Comparison of ENCODE assay signal across 25 cellular contexts in genomic region chr6:121557146-121557545, GRCh38.
"Had no signal": no experiment of that assay in that cellular context is flagged by ENCODE, and none has a peak within 500 bp of the region (broad histone marks: within the 10 kb centered on the region; RNA-seq: fewer than 3 reads in every experiment).

No MANE protein-coding gene starts in this region.

- H3K36me3 ChIP-seq: stomach, suprapubic skin, thoracic aorta, thyroid gland, tibial artery, tibial nerve, transverse colon, upper lobe of left lung, upper lobe of right lung, uterus, vagina had no signal

- H3K9me3 ChIP-seq: stomach, suprapubic skin, testis, thoracic aorta, thyroid gland, tibial artery, tibial nerve, transverse colon, upper lobe of left lung, upper lobe of right lung, uterus, vagina had no signal

- H3K4me3 ChIP-seq: stomach, suprapubic skin, testis, thoracic aorta, thyroid gland, tibial artery, tibial nerve, transverse colon, upper lobe of left lung, upper lobe of right lung, uterus, vagina had no signal

- ATAC-seq: stimulated activated effector memory CD8-positive, alpha-beta T cell treated with anti-CD3 and anti-CD28 coated beads, Interleukin-12 subunit alpha, Interleukin-12 subunit beta, amount 100 ng/mL, for 72 hours; stimulated activated memory B cell treated with anti-CD40 and anti-IgM and Interleukin-4, amounts not matched to agents 10 μg/mL and 1 μg/mL and 100 μg/mL, for 72 hours; stimulated activated naive B cell treated with anti-CD40 and anti-IgM and Interleukin-4, amounts not matched to agents 10 μg/mL and 1 μg/mL and 100 μg/mL, for 72 hours; stimulated activated naive CD8-positive, alpha-beta T cell treated with anti-CD3 and anti-CD28 coated beads, Interleukin-15, amount 100 ng/mL, for 72 hours; stimulated activated naive CD8-positive, alpha-beta T cell treated with anti-CD3 and anti-CD28 coated beads, Interleukin-15, Interleukin-2, amounts not matched to agents 100 U/mL and 50 U/mL, for 24 hours; upper lobe of right lung had no signal

- H3K27me3 ChIP-seq: stomach, suprapubic skin, testis, thyroid gland, tibial artery, tibial nerve, transverse colon, upper lobe of left lung, upper lobe of right lung, uterus, vagina had no signal

- DNase-seq: stimulated activated CD4-positive, alpha-beta T cell treated with anti-CD3 and anti-CD28 coated beads, Interleukin-2, amount 100 ng/mL, for 48 hours; stimulated activated CD4-positive, alpha-beta T cell treated with anti-CD3 and anti-CD28 coated beads, Interleukin-4, amount 100 ng/mL, for 1 hour; stimulated activated CD4-positive, alpha-beta T cell treated with anti-CD3 and anti-CD28 coated beads, Interleukin-4, amount 100 ng/mL, for 24 hours; stimulated activated CD4-positive, alpha-beta T cell treated with anti-CD3 and anti-CD28 coated beads, Interleukin-4, amount 100 ng/mL, for 4 hours; stimulated activated CD8-positive, alpha-beta memory T cell treated with anti-CD3 and anti-CD28 coated beads, Interleukin-4, amount 100 ng/mL, for 48 hours; stimulated activated naive B cell treated with anti-CD40 and anti-IgM and Interleukin-4, amounts not matched to agents 10 μg/mL and 1 μg/mL and 100 μg/mL, for 72 hours; stimulated activated naive CD4-positive, alpha-beta T cell; stimulated activated naive CD4-positive, alpha-beta T cell treated with Interleukin-2 at 50 U/mL for 16 hours; stimulated activated naive CD8-positive, alpha-beta T cell treated with anti-CD3 and anti-CD28 coated beads, Interleukin-15, amount 100 ng/mL, for 72 hours; stimulated activated naive CD8-positive, alpha-beta T cell treated with anti-CD3 and anti-CD28 coated beads, Interleukin-15, Interleukin-2, amounts not matched to agents 100 U/mL and 50 U/mL, for 24 hours; stomach; substantia nigra; testis; thyroid gland; tibial artery; transverse colon; upper lobe of left lung; upper lobe of right lung; uterus had no signal

- H3K4me1 ChIP-seq: stomach, suprapubic skin, testis, thyroid gland, tibial artery, tibial nerve, transverse colon, upper lobe of left lung, upper lobe of right lung, uterus, vagina had no signal

- H3K27ac ChIP-seq: stomach, suprapubic skin, testis, thoracic aorta, thyroid gland, tibial artery, tibial nerve, transverse colon, upper lobe of left lung, upper lobe of right lung, uterus, vagina had no signal
